In genomic region chrX:130296743-130297142, GRCh38 we compare ENCODE assay signal across 20 cellular contexts. TPM values are rescaled to one million over a fixed set of nuclear protein-coding genes. Genes with fewer than 3 reads are reported as not detected.
DNase-seq lines count a peak whose midpoint lies in the region; ATAC-seq and TF ChIP-seq lines count a peak whose summit lies in the region.
"Had no signal": no experiment of that assay in that cellular context is flagged by ENCODE, and none has a peak within 500 bp of the region (broad histone marks: within the 10 kb centered on the region; RNA-seq: fewer than 3 reads in every experiment).

No MANE protein-coding gene starts in this region.

- peaks cover 18% of the 10 kb centered on the region for H3K4me1 ChIP-seq in PC-9 (replicated peaks; ENCODE audit: insufficient read depth)
- H3K4me1 ChIP-seq in mesodermal cell (ENCODE audit: control insufficient read depth, insufficient read depth, low read length, poor library complexity, severe bottlenecking): peaks cover 6% of the 10 kb centered on the region
- H3K4me1 ChIP-seq: SJSA1, spleen had no signal

- no peaks in the 10 kb centered on the region for H3K27me3 ChIP-seq in PC-9 (ENCODE audit: insufficient read depth, low read depth)
- H3K27me3 ChIP-seq: brain microvascular endothelial cell, SJSA1 had no signal

- TF ChIP-seq CTCF in PC-9 (conservative IDR thresholded peaks at IDR 0.05) (no peak), cardiac fibroblast (IDR thresholded peaks at IDR 0.05; ENCODE audit: low read depth, low read length) (no peak)

- H3K4me3 ChIP-seq in PC-9 (no peak overlapping the region), cardiac fibroblast (replicated peaks in 1 of 2; ENCODE audit: low read depth in 2 of 2, low read length in 2 of 2) (no peak overlapping the region), mesodermal cell (ENCODE audit: extremely low read depth, insufficient read depth, low read length, poor library complexity, severe bottlenecking) (no peak overlapping the region)
- H3K4me3 ChIP-seq: SJSA1, spleen had no signal

- no peaks in the 10 kb centered on the region for H3F3A ChIP-seq in PC-9 (ENCODE audit: insufficient read depth, low read depth)

- H3K36me3 ChIP-seq in PC-9 (ENCODE audit: low read depth): no peaks in the 10 kb centered on the region
- H3K36me3 ChIP-seq in mesodermal cell (ENCODE audit: control insufficient read depth, insufficient read depth, low read length): no peaks in the 10 kb centered on the region
- H3K36me3 ChIP-seq: brain microvascular endothelial cell, SJSA1, spleen had no signal

- intact Hi-C loops in PC-9 (cut with micrococcal nuclease; ENCODE audit: unreplicated experiment): no loop called here

- CTCF ChIA-PET in PC-9 (lab: Charles Lee): no interaction called here

- peaks cover 3% of the 10 kb centered on the region; the same call in 1 of the 2 replicates for H3K9me3 ChIP-seq in PC-9 (ENCODE audit: insufficient read depth, low read depth)
- no peaks in the 10 kb centered on the region for H3K9me3 ChIP-seq in mesodermal cell (ENCODE audit: control insufficient read depth, low read length)
- H3K9me3 ChIP-seq: SJSA1 had no signal

- 0 out of 2 replicates have a peak overlapping the region, but pooled peaks have one; percentile 6 for H3K4me2 ChIP-seq in PC-9

- no CpG with 5 or more reads among the region's 2 CpGs for WGBS in mesodermal cell (ENCODE audit: insufficient coverage in 2 of 2), 2 experiments

- POLR2A ChIA-PET in PC-9 (lab: Charles Lee; ENCODE audit: unreplicated experiment): no interaction called here

- no peak overlapping the region for H2AFZ ChIP-seq in PC-9

- no peaks in the 10 kb centered on the region for H3K79me2 ChIP-seq in PC-9 (ENCODE audit: low read depth)

- ATAC-seq in HG02870 (IDR thresholded peaks at IDR 0.05; ENCODE audit: unreplicated experiment): no peak
- ATAC-seq in GM21447 (IDR thresholded peaks at IDR 0.05; ENCODE audit: unreplicated experiment): no peak
- ATAC-seq: HCT116 had no signal

- 0 out of 2 replicates have a peak, but pooled peaks cover 5% of the 10 kb centered on the region for H4K20me1 ChIP-seq in PC-9 (ENCODE audit: insufficient read depth)

- H3K27ac ChIP-seq in PC-9: no peak overlapping the region
- H3K27ac ChIP-seq in mesodermal cell (ENCODE audit: low read depth, low read length, severe bottlenecking): peak overlapping the region; percentile 59
- H3K27ac ChIP-seq: brain microvascular endothelial cell, epithelial cell of prostate, SJSA1, spleen had no signal

- peaks cover 5% of the 10 kb centered on the region; the same call in 1 of the 2 replicates for H3K9me2 ChIP-seq in PC-9 (ENCODE audit: insufficient read depth)

- BruUV-seq in PC-9 (replicated peaks; lab: Mats Ljungman, UMichigan): no TSS peak

- DNase-seq in EL (peak; percentile 2), PC-9 (no peak), cardiac fibroblast (ENCODE audit: low read depth in 2 of 2) (peak; percentile 3 to 23), UCSD-AML1 (lab: John Stamatoyannopoulos, UW; ENCODE audit: unreplicated experiment) (no peak), NCI-H226 (no peak)
- DNase-seq: activated CD4-positive, CD25-positive, alpha-beta regulatory T cell treated with anti-CD3 and anti-CD28 coated beads, Interleukin-2, amount 50 U/mL, for 72 hours; activated naive CD8-positive, alpha-beta T cell treated with anti-CD3 and anti-CD28 coated beads, Interleukin-2, amount 10 ng/mL, durations not matched to agents 7 days and 5 days; brain microvascular endothelial cell; dermis blood vessel endothelial cell; NCI-H1105 treated with DMSO at 0.1 percent for 48 hours; NCI-H526; nephron progenitor cell; spleen; substantia nigra had no signal

RNA-seq across cellular contexts. Expression of gene ZNF280C, which starts 28.0 kb away (rescaled TPM):
- 5.8 and 7.8 TPM in 2 replicates for total RNA-seq in PC-9 (2021)
- 7.4 TPM for polyA plus RNA-seq in mesodermal cell (2013, experiment 1 of 2)
- polyA plus RNA-seq in mesodermal cell (2013, experiment 2 of 2): 6.5 TPM

RNA-seq across cellular contexts. Expression of gene SLC25A14, which starts 43.0 kb away (rescaled TPM):
- 28.2 and 30.4 TPM in 2 replicates for total RNA-seq in PC-9 (2021)
- polyA plus RNA-seq in mesodermal cell (2013, experiment 1 of 2): 20.2 TPM
- 20.0 TPM for polyA plus RNA-seq in mesodermal cell (2013, experiment 2 of 2)

Comparison
In these comparisons a context has a peak if more than half of its experiments do, and no peak if none do; other contexts are left out.
1. DNase-seq: peak in EL (single experiment) and cardiac fibroblast (2 of 2); none in PC-9 (0 of 2), UCSD-AML1 (single experiment) and NCI-H226 (single experiment).